23 cellular contexts compared by ENCODE assay signal in genomic region chr3:64178419-64178818, GRCh38. TPM values are rescaled to one million over a fixed set of nuclear protein-coding genes. Genes with fewer than 3 reads are reported as not detected.
"Had no signal": no experiment of that assay in that cellular context is flagged by ENCODE, and none has a peak within 500 bp of the region (broad histone marks: within the 10 kb centered on the region; RNA-seq: fewer than 3 reads in every experiment).

No MANE protein-coding gene starts in this region.

- DNase-seq: activated B cell treated with CpG ODN at 0.5 μM for 24 hours; activated CD4-positive, alpha-beta memory T cell treated with anti-CD3 and anti-CD28 coated beads for 36 hours; activated CD4-positive, alpha-beta T cell treated with anti-CD3 and anti-CD28 coated beads for 4 hours; activated naive CD4-positive, alpha-beta T cell treated with Interleukin-2 at 50 U/mL for 16 hours; activated naive CD8-positive, alpha-beta T cell treated with anti-CD3 and anti-CD28 coated beads, Interleukin-2, amount 10 ng/mL, durations not matched to agents 7 days and 5 days; amygdala; body of pancreas; caudate nucleus; dorsolateral prefrontal cortex; foreskin melanocyte; hypothalamus; islet precursor cell; left lung; midbrain; nephron progenitor cell; nucleus accumbens; retina; stimulated activated CD4-positive, alpha-beta T cell treated with anti-CD3 and anti-CD28 coated beads, Interleukin-12 subunit alpha, Interleukin-12 subunit beta, amount 100 ng/mL, for 4 hours; stimulated activated CD4-positive, alpha-beta T cell treated with anti-CD3 and anti-CD28 coated beads, Interleukin-1b, Interleukin-23, amount 100 ng/mL, for 48 hours; stimulated activated CD8-positive, alpha-beta memory T cell treated with anti-CD3 and anti-CD28 coated beads, Interleukin-4, amount 100 ng/mL, for 48 hours; stimulated activated naive CD4-positive, alpha-beta T cell; thyroid gland had no signal

- ATAC-seq: activated T-helper 17 cell treated with anti-CD3 and anti-CD28 coated beads, Interleukin-2, amount 50 U/mL, for 72 hours; body of pancreas; left lung had no signal

RNA-seq across cellular contexts. Expression of gene PRICKLE2, which starts 46.8 kb away (rescaled TPM):
- total RNA-seq: activated CD4-positive, alpha-beta memory T cell treated with anti-CD3 and anti-CD28 coated beads for 36 hours; activated naive CD8-positive, alpha-beta T cell treated with anti-CD3 and anti-CD28 coated beads, Interleukin-2, amount 10 ng/mL, durations not matched to agents 7 days and 5 days; activated T-helper 17 cell treated with anti-CD3 and anti-CD28 coated beads, Interleukin-2, amount 50 U/mL, for 72 hours had no signal
